ENCODE assay signal across 12 cellular contexts in the genomic region with DNA sequence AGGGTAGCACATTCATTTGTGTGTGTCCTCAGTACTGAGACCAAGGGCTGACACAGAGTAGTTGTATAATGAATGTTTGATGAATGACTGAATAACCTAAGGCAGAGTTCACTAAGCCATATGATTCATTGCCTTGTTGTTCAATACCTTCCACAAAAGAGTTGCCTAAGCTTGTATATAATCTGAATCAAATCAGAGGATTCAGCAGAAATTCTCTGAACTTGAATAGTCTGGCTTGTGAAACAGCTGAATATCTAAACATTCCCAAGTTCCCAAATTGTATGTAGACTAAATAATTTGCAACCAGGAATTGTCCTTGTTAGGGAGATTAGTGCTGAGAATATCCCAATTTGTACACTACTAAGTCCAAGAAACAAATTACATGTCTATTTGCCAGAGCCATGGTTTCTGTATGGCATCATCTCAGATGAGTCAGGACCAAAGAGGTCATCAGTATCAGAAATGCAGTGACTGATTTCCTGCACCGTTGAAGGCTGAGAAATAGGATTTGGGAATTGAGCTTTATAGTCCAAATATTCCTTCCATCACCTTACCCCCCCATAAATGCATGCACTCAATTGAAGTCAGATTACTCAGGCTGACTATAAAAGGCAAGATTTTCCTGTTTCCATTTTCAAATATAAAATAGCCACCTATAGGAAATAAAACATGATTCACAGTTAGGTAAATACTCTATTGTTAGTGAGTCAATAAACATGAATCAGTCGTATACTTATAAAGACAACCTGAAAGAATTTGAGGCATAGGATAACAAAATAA.
DNase-seq lines count a peak whose midpoint lies in the region; ATAC-seq and TF ChIP-seq lines count a peak whose summit lies in the region.
"Had no signal": no experiment of that assay in that cellular context is flagged by ENCODE, and none has a peak within 500 bp of the region (broad histone marks: within the 10 kb centered on the region; RNA-seq: fewer than 3 reads in every experiment).

No MANE protein-coding gene starts in this region.

- no peaks in the 10 kb centered on the region for H3K9me3 Mint-ChIP-seq in chondrocyte (ENCODE audit: low read depth)

- H3K4me3 Mint-ChIP-seq in chondrocyte (ENCODE audit: unreplicated experiment), result no peak overlapping the region
- H3K4me3 Mint-ChIP-seq: activated CD4-positive, alpha-beta memory T cell treated with anti-CD3 and anti-CD28 coated beads, Interleukin-2, amount 10 ng/mL, durations not matched to agents 7 days and 5 days had no signal

- H3K4me3 ChIP-seq in skeletal muscle cell (ENCODE audit: low read depth, low read length), result no peak overlapping the region
- H3K4me3 ChIP-seq: testis had no signal

- ATAC-seq in HG03520 (IDR thresholded peaks at IDR 0.05; ENCODE audit: unreplicated experiment) (no peak), GM18909 (IDR thresholded peaks at IDR 0.05; ENCODE audit: poor library complexity, unreplicated experiment) (no peak)

- DNase-seq in NCI-H146 (lab: John Stamatoyannopoulos, UW) (peak; percentile 7), NCI-H146 treated with DMSO at 0.1 percent for 48 hours (lab: John Stamatoyannopoulos, UW; ENCODE audit: unreplicated experiment) (no peak), NCI-H460 (ENCODE audit: extremely low read depth, low read depth) (peak; percentile 56), epithelial cell of prostate (ENCODE audit: low read depth, low spot score) (peak; percentile 81), skeletal muscle cell (ENCODE audit: low read depth) (peak; percentile 53), chondrocyte (ENCODE audit: low spot score) (no peak)
- DNase-seq: activated CD4-positive, alpha-beta memory T cell treated with anti-CD3 and anti-CD28 coated beads, Interleukin-2, amount 10 ng/mL, durations not matched to agents 7 days and 5 days; NCI-H187; SHP77; testis had no signal

- H3K36me3 Mint-ChIP-seq in chondrocyte (ENCODE audit: low read depth), result no peaks in the 10 kb centered on the region

- H3K4me1 Mint-ChIP-seq in chondrocyte (ENCODE audit: low read depth), result no peaks in the 10 kb centered on the region

- no peaks in the 10 kb centered on the region for H3K27me3 Mint-ChIP-seq in chondrocyte (ENCODE audit: low read depth)

- H3K27ac ChIP-seq in epithelial cell of prostate, result peak overlapping the region; percentile 99
- H3K27ac ChIP-seq: testis had no signal

- TF ChIP-seq CTCF in chondrocyte (IDR thresholded peaks at IDR 0.05), result no peak

- no peak overlapping the region for H3K27ac Mint-ChIP-seq in chondrocyte (ENCODE audit: unreplicated experiment)
- H3K27ac Mint-ChIP-seq: activated CD4-positive, alpha-beta memory T cell treated with anti-CD3 and anti-CD28 coated beads, Interleukin-2, amount 10 ng/mL, durations not matched to agents 7 days and 5 days had no signal

Comparison
In these comparisons a context has a peak if more than half of its experiments do, and no peak if none do; other contexts are left out.
1. DNase-seq: peak in NCI-H146 (single experiment), NCI-H460 (single experiment), epithelial cell of prostate (single experiment) and skeletal muscle cell (single experiment); none in NCI-H146 treated with DMSO at 0.1 percent for 48 hours (single experiment) and chondrocyte (single experiment).